ENCODE assay signal across 18 cellular contexts in the genomic region with DNA sequence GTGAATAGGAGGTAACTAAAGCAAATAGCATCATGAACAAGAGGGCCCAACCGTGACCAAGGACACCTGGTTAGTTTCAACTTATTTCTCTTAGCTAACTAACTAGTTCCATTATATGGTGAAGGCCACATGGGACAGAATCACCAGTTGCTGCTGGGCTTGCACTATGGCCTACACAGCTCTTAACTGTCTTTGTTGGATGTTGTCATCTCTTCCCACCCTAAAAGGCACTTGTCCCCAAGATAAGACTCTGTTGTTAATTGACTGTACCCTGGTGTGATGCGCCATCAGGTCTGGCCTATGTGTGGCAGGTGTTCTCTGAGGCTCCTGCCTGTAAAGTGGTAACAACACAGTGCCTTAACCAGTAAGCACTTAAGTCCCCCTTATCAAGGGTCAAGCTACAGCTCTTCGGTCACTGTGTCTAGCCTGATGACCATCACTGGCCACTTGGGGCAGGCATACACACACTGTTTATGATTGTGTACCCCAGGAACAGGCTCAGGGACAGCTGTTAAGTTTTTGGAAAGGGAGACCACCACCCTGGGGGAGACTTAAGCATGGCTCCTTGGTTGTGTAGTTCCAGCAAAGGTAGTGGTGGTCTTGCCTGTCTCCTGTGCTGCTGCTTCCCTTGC. TPM values are rescaled to one million over a fixed set of nuclear protein-coding genes. Genes with fewer than 3 reads are reported as not detected.
DNase-seq lines count a peak whose midpoint lies in the region; ATAC-seq, FAIRE-seq and TF ChIP-seq lines count a peak whose summit lies in the region.
"Had no signal": no experiment of that assay in that cellular context is flagged by ENCODE, and none has a peak within 500 bp of the region (broad histone marks: within the 10 kb centered on the region; RNA-seq: fewer than 3 reads in every experiment).

No MANE protein-coding gene starts in this region.

- no peak overlapping the region for H3K9ac ChIP-seq in BLaER1
- no peak overlapping the region for H3K9ac ChIP-seq in BLaER1 treated with 17β-estradiol and CSF1 and Interleukin-3, amounts not matched to agents 10 nM and 100 nM
- H3K9ac ChIP-seq: KMS-11 had no signal

- H3K36me3 ChIP-seq in BLaER1, result peaks cover 43% of the 10 kb centered on the region
- peaks cover 18 to 42% (median 30%) of the 10 kb centered on the region in 11 experiments; a peak in 21 of 22 replicates for H3K36me3 ChIP-seq in BLaER1 treated with 17β-estradiol and CSF1 and Interleukin-3, amounts not matched to agents 10 nM and 100 nM
- H3K36me3 ChIP-seq in bronchial epithelial cell (ENCODE audit: control insufficient read depth, insufficient read depth, low read length), result no peaks in the 10 kb centered on the region
- H3K36me3 ChIP-seq: BE2C, HAP-1 had no signal

- DNase-seq in LNCaP clone FGC (ENCODE audit: low read depth) (no peak), bronchial epithelial cell (ENCODE audit: low read depth) (no peak), DMS53 treated with DMSO at 0.1 percent for 48 hours (lab: John Stamatoyannopoulos, UW; ENCODE audit: unreplicated experiment) (no peak)
- DNase-seq in stimulated activated naive CD4-positive, alpha-beta T cell treated with Interleukin-2 at 50 U/mL for 16 hours (lab: John Stamatoyannopoulos, UW), result no peak
- DNase-seq: ACHN; BE2C; Calu3; CD8-positive, alpha-beta T cell; DND-41; EL; GOT3 had no signal

- 0 out of 2 replicates have a peak, but pooled peaks have one; percentile 20 for TF ChIP-seq CTCF in LNCaP clone FGC (IDR thresholded peaks at IDR 0.05; ENCODE audit: control insufficient read depth, extremely low read depth, insufficient read depth)
- no peak for TF ChIP-seq CTCF in bronchial epithelial cell (IDR thresholded peaks at IDR 0.05; ENCODE audit: insufficient read depth, low read length, severe bottlenecking)

- peak; percentile 47 for FAIRE-seq in bronchial epithelial cell (lab: Jason Lieb, UNC)
- FAIRE-seq: A204.1, GM12878 had no signal

- no peak overlapping the region for H3K27ac ChIP-seq in BLaER1
- H3K27ac ChIP-seq in BLaER1 treated with 17β-estradiol and CSF1 and Interleukin-3, amounts not matched to agents 10 nM and 100 nM, result no peak overlapping the region
- H3K27ac ChIP-seq: KMS-11 had no signal

- H3K27me3 ChIP-seq in BLaER1 (no peaks in the 10 kb centered on the region), bronchial epithelial cell (ENCODE audit: control insufficient read depth, insufficient read depth, low read length) (no peaks in the 10 kb centered on the region)
- H3K27me3 ChIP-seq in BLaER1 treated with 17β-estradiol and CSF1 and Interleukin-3, amounts not matched to agents 10 nM and 100 nM, result no peaks in the 10 kb centered on the region
- H3K27me3 ChIP-seq: BE2C had no signal

- H3K4me1 ChIP-seq in BLaER1, result peaks cover 16% of the 10 kb centered on the region
- peaks cover 13 to 17% (median 16%) of the 10 kb centered on the region in 10 experiments; a peak in 19 of 20 replicates for H3K4me1 ChIP-seq in BLaER1 treated with 17β-estradiol and CSF1 and Interleukin-3, amounts not matched to agents 10 nM and 100 nM
- H3K4me1 ChIP-seq: BE2C, HAP-1 had no signal

- no peak overlapping the region for H3K4me3 ChIP-seq in BLaER1
- no peak overlapping the region for H3K4me3 ChIP-seq in BLaER1 treated with 17β-estradiol and CSF1 and Interleukin-3, amounts not matched to agents 10 nM and 100 nM
- H3K4me3 ChIP-seq in LNCaP clone FGC (ENCODE audit: low read depth, low read length), result no peak overlapping the region
- H3K4me3 ChIP-seq in bronchial epithelial cell (ENCODE audit: low read depth, low read length), result no peak overlapping the region
- H3K4me3 ChIP-seq: GM12878, HAP-1 had no signal

- H3K4me2 ChIP-seq in BLaER1, result peak overlapping the region; percentile 39
- H3K4me2 ChIP-seq in BLaER1 treated with 17β-estradiol and CSF1 and Interleukin-3, amounts not matched to agents 10 nM and 100 nM, result peak overlapping the region in 8 of 11 experiments; percentile 8 to 52 (median 35); a peak in 13 of 22 replicates
- H3K4me2 ChIP-seq: KMS-11 had no signal

- peaks cover 100% of the 10 kb centered on the region for H4K20me1 ChIP-seq in BLaER1
- H4K20me1 ChIP-seq in BLaER1 treated with 17β-estradiol and CSF1 and Interleukin-3, amounts not matched to agents 10 nM and 100 nM, result peaks cover 14 to 95% (median 49%) of the 10 kb centered on the region in 11 experiments; a peak in 14 of 22 replicates

- peaks cover 45% of the 10 kb centered on the region for H3K9me3 ChIP-seq in BLaER1
- H3K9me3 ChIP-seq in BLaER1 treated with 17β-estradiol and CSF1 and Interleukin-3, amounts not matched to agents 10 nM and 100 nM (replicated peaks in 1 of 11), result peaks cover 20 to 61% (median 43%) of the 10 kb centered on the region in 11 experiments
- H3K9me3 ChIP-seq: BE2C, HAP-1 had no signal

- ATAC-seq in HG02885 (IDR thresholded peaks at IDR 0.05; ENCODE audit: poor library complexity, unreplicated experiment), result no peak
- ATAC-seq: CD8-positive, alpha-beta T cell; GM12878 had no signal

RNA-seq across cellular contexts. Expression of a gene that starts 51.2 kb away (rescaled TPM):
- 10.8 and 15.9 TPM in 2 replicates for total RNA-seq in bronchial epithelial cell
